1 cellular context compared by ENCODE assay signal in the genomic region with DNA sequence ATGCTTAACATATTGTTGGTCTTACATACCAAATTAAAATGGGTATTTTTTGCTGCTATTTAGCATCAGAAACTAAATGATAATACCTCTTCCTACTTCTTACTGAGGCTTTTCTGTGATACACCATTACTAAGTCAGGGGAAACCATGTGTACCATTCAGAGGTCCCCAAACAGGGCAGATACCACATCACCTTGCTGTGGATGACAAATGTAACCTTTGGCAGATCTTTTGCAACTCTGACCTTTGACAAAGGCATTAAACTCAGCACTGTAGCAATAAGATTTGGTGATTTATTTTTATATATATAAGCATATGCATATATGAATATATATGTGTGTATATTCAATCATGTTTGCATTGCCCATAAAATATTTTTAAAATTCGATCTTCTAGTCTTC.
TF ChIP-seq lines count a peak whose summit lies in the region.

No MANE protein-coding gene starts in this region.

TF ChIP-seq in liver, 16 proteins besides CTCF, POLR2A, EP300 and RAD21 (continued from another document):
- peak; percentile 54 for TF ChIP-seq NR2F2 (IDR thresholded peaks at IDR 0.05)
- peak; percentile 42 to 62 for TF ChIP-seq RXRA (IDR thresholded peaks at IDR 0.05)
- peak; percentile 73 to 77 for TF ChIP-seq HNF4A (conservative IDR thresholded peaks at IDR 0.05)
